In the genomic region with DNA sequence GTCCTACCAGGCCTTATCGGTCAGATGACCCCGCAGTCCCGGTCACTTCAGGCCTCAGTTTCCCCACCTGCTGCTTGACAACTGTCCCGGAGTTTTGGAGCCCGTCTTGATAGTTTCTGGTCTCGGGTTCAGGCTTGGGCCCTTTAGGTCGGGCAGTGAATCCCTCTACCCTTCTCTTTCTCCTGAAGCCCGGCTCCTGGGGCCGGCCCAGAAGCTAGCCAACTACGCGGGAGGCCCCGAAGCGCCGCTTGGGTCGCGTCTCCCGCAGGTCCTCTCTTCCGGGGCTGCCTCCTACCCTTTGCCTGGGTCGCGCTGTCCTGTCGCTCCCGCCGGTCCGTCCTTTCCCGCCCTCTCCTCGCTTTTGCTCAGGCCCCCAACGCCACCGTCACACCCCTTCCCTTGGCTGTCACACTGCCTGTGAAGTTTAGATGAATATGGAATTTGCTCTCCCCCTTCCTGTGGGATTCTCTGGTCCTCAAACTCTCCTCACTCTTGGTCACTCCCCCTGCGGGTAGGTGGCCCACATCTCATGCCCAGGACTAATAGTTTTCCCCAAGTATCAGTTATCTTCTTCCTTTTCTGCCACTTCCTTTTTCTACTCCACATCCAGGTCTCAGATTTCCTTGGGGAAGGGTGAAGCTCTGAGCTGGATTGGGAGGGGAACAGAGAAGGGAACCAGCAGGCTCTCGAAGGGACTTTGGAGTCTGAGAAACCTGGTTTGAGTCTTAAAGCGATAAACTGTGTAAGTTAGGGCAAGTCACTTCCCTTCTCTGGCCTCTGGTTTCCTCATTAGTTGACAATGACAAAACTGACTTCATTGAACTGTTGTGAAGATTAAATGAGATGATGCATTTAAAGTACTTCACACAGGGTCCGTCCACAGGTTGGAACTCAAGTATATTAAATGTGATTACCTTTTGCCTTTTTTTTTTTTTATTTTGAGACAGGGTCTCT, we compare ENCODE assay signal across 1 cellular context.
TF ChIP-seq lines count a peak whose summit lies in the region.

No MANE protein-coding gene starts in this region.

TF ChIP-seq in GM12878, 131 proteins besides CTCF, POLR2A, EP300 and RAD21 (continued from another document):
- TF ChIP-seq, protein P1, sequence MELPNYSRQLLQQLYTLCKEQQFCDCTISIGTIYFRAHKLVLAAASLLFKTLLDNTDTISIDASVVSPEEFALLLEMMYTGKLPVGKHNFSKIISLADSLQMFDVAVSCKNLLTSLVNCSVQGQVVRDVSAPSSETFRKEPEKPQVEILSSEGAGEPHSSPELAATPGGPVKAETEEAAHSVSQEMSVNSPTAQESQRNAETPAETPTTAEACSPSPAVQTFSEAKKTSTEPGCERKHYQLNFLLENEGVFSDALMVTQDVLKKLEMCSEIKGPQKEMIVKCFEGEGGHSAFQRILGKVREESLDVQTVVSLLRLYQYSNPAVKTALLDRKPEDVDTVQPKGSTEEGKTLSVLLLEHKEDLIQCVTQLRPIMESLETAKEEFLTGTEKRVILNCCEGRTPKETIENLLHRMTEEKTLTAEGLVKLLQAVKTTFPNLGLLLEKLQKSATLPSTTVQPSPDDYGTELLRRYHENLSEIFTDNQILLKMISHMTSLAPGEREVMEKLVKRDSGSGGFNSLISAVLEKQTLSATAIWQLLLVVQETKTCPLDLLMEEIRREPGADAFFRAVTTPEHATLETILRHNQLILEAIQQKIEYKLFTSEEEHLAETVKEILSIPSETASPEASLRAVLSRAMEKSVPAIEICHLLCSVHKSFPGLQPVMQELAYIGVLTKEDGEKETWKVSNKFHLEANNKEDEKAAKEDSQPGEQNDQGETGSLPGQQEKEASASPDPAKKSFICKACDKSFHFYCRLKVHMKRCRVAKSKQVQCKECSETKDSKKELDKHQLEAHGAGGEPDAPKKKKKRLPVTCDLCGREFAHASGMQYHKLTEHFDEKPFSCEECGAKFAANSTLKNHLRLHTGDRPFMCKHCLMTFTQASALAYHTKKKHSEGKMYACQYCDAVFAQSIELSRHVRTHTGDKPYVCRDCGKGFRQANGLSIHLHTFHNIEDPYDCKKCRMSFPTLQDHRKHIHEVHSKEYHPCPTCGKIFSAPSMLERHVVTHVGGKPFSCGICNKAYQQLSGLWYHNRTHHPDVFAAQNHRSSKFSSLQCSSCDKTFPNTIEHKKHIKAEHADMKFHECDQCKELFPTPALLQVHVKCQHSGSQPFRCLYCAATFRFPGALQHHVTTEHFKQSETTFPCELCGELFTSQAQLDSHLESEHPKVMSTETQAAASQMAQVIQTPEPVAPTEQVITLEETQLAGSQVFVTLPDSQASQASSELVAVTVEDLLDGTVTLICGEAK (IDR thresholded peaks at IDR 0.05; ENCODE audit: borderline replicate concordance) = 0 out of 2 replicates have a peak, but pooled peaks have one; percentile 19
- TF ChIP-seq BHLHE40 (IDR thresholded peaks at IDR 0.05; ENCODE audit: borderline replicate concordance in 1 of 2, low read depth in 2 of 2, low read length in 1 of 2) (no peak), TCF3 (IDR thresholded peaks at IDR 0.05; ENCODE audit: borderline replicate concordance, insufficient read depth, low read depth, low read length) (no peak), RAD51 (IDR thresholded peaks at IDR 0.05) (no peak), TCF7 (IDR thresholded peaks at IDR 0.05; ENCODE audit: borderline replicate concordance) (no peak), CBX3 (IDR thresholded peaks at IDR 0.05; ENCODE audit: borderline replicate concordance, low read depth) (no peak), JUNB (IDR thresholded peaks at IDR 0.05) (no peak), SP1 (IDR thresholded peaks at IDR 0.05; ENCODE audit: low read depth, low read length) (no peak), LARP7 (IDR thresholded peaks at IDR 0.05) (0 out of 2 replicates have a peak, but pooled peaks have one; percentile 42), FOXK2 (IDR thresholded peaks at IDR 0.05) (no peak), ZNF217 (IDR thresholded peaks at IDR 0.05) (no peak), STAT3 (IDR thresholded peaks at IDR 0.05; ENCODE audit: low read depth, low read length) (no peak), POLR2AphosphoS2 (IDR thresholded peaks at IDR 0.05; ENCODE audit: low read depth, low read length) (no peak)
